Comparison of ENCODE assay signal across 26 cellular contexts in the genomic region with DNA sequence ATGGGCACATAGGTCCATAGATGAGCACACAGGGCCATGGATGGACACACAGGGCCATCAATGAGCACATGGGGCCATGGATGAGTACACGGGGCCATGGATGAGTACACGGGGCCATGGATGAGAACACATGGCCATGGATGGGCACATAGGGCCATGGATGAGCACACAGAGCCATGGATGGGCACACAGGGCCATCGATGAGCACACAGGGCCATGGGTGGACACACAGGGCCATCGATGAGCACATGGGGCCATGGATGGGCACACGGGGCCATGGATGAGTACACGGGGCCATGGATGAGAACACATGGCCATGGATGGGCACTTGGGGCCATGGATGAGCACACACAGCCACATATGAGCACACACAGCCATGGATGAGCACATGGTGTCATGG.
"Had no signal": no experiment of that assay in that cellular context is flagged by ENCODE, and none has a peak within 500 bp of the region (broad histone marks: within the 10 kb centered on the region; RNA-seq: fewer than 3 reads in every experiment).

No MANE protein-coding gene starts in this region.

- H3K4me1 ChIP-seq: breast epithelium, heart right ventricle, left ventricle myocardium inferior, pancreas, transverse colon had no signal

- H3K27me3 ChIP-seq: pancreas, suprapubic skin, transverse colon had no signal

- H3K36me3 ChIP-seq: breast epithelium, heart right ventricle, left ventricle myocardium inferior, pancreas, suprapubic skin, transverse colon had no signal

- H3K9me2 ChIP-seq: SK-N-SH had no signal

- H3K27ac ChIP-seq: breast epithelium, heart right ventricle, left ventricle myocardium inferior, pancreas, suprapubic skin, transverse colon had no signal

- H3K4me3 ChIP-seq: breast epithelium, heart right ventricle, left ventricle myocardium inferior, pancreas, suprapubic skin, transverse colon had no signal

- DNase-seq: activated CD4-positive, alpha-beta memory T cell treated with anti-CD3 and anti-CD28 coated beads, Interleukin-2, amount 10 ng/mL, durations not matched to agents 7 days and 5 days; activated CD4-positive, alpha-beta T cell treated with anti-CD3 and anti-CD28 coated beads for 48 hours; activated CD4-positive, CD25-positive, alpha-beta regulatory T cell; activated naive CD4-positive, alpha-beta T cell treated with Interleukin-2 at 50 U/mL for 16 hours; activated naive CD8-positive, alpha-beta T cell treated with anti-CD3 and anti-CD28 coated beads for 36 hours; dermis blood vessel endothelial cell; effector CD8-positive, alpha-beta T cell; erythroblast; foreskin fibroblast; heart right ventricle; kidney glomerular epithelial cell; left ventricle myocardium inferior; mammary epithelial cell; natural killer cell; SK-N-SH; small intestine; stimulated activated CD4-positive, alpha-beta T cell treated with anti-CD3 and anti-CD28 coated beads, Interleukin-2, amount 100 ng/mL, for 24 hours; T-helper 2 cell; transverse colon had no signal

- H3K4me2 ChIP-seq: SK-N-SH had no signal

- ATAC-seq: activated T-helper 17 cell treated with anti-CD3 and anti-CD28 coated beads, Interleukin-2, amount 50 U/mL, for 72 hours; natural killer cell; pancreas; right cardiac atrium; stimulated activated effector memory CD8-positive, alpha-beta T cell treated with anti-CD3 and anti-CD28 coated beads, Interleukin-12 subunit alpha, Interleukin-12 subunit beta, amount 100 ng/mL, for 72 hours; stimulated activated naive CD8-positive, alpha-beta T cell treated with anti-CD3 and anti-CD28 coated beads, Interleukin-15, amount 100 ng/mL, for 72 hours had no signal

- H3K9me3 ChIP-seq: breast epithelium, heart right ventricle, left ventricle myocardium inferior, pancreas, SK-N-SH, suprapubic skin, transverse colon had no signal
